In genomic region chr22:45263790-45264269, GRCh38 we compare ENCODE assay signal across 1 cellular context.
TF ChIP-seq lines count a peak whose summit lies in the region.

No MANE protein-coding gene starts in this region.

TF ChIP-seq in HepG2, 621 proteins besides CTCF, POLR2A, EP300 and RAD21 (continued from another document and continues in another):
- TF ChIP-seq, protein P1, sequence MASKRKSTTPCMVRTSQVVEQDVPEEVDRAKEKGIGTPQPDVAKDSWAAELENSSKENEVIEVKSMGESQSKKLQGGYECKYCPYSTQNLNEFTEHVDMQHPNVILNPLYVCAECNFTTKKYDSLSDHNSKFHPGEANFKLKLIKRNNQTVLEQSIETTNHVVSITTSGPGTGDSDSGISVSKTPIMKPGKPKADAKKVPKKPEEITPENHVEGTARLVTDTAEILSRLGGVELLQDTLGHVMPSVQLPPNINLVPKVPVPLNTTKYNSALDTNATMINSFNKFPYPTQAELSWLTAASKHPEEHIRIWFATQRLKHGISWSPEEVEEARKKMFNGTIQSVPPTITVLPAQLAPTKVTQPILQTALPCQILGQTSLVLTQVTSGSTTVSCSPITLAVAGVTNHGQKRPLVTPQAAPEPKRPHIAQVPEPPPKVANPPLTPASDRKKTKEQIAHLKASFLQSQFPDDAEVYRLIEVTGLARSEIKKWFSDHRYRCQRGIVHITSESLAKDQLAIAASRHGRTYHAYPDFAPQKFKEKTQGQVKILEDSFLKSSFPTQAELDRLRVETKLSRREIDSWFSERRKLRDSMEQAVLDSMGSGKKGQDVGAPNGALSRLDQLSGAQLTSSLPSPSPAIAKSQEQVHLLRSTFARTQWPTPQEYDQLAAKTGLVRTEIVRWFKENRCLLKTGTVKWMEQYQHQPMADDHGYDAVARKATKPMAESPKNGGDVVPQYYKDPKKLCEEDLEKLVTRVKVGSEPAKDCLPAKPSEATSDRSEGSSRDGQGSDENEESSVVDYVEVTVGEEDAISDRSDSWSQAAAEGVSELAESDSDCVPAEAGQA (IDR thresholded peaks at IDR 0.05; ENCODE audit: low read depth) = no peak
- TF ChIP-seq, protein P1 (CRISPR knock-in tag; IDR thresholded peaks at IDR 0.05; ENCODE audit: borderline replicate concordance) = no peak
- TF ChIP-seq ATF7-NPFF (CRISPR knock-in tag; IDR thresholded peaks at IDR 0.05; ENCODE audit: low read depth) = peak; percentile 36; the same call in 1 of the 2 replicates
- TF ChIP-seq NFKB2 (CRISPR knock-in tag; IDR thresholded peaks at IDR 0.05; ENCODE audit: borderline replicate concordance) = peak; percentile 86; the same call in 1 of the 2 replicates
- no peak for TF ChIP-seq ZFP1 (CRISPR knock-in tag; IDR thresholded peaks at IDR 0.05)
- TF ChIP-seq SP1 (IDR thresholded peaks at IDR 0.05) = no peak
- TF ChIP-seq SP1 (CRISPR knock-in tag; IDR thresholded peaks at IDR 0.05) = no peak; the same call in 1 of the 2 replicates
- no peak for TF ChIP-seq BRF2 (CRISPR knock-in tag; IDR thresholded peaks at IDR 0.05)
- TF ChIP-seq ZNF30 (CRISPR knock-in tag; IDR thresholded peaks at IDR 0.05) = no peak
- no peak for TF ChIP-seq ZNF234 (CRISPR knock-in tag; conservative IDR thresholded peaks at IDR 0.05)
- no peak for TF ChIP-seq FOXA3 (CRISPR knock-in tag; IDR thresholded peaks at IDR 0.05)
- no peak for TF ChIP-seq ZBTB37 (CRISPR knock-in tag; IDR thresholded peaks at IDR 0.05)
- TF ChIP-seq NR2C2 (CRISPR knock-in tag; IDR thresholded peaks at IDR 0.05; ENCODE audit: borderline replicate concordance) = no peak; the same call in 1 of the 2 replicates
- TF ChIP-seq, protein P2, sequence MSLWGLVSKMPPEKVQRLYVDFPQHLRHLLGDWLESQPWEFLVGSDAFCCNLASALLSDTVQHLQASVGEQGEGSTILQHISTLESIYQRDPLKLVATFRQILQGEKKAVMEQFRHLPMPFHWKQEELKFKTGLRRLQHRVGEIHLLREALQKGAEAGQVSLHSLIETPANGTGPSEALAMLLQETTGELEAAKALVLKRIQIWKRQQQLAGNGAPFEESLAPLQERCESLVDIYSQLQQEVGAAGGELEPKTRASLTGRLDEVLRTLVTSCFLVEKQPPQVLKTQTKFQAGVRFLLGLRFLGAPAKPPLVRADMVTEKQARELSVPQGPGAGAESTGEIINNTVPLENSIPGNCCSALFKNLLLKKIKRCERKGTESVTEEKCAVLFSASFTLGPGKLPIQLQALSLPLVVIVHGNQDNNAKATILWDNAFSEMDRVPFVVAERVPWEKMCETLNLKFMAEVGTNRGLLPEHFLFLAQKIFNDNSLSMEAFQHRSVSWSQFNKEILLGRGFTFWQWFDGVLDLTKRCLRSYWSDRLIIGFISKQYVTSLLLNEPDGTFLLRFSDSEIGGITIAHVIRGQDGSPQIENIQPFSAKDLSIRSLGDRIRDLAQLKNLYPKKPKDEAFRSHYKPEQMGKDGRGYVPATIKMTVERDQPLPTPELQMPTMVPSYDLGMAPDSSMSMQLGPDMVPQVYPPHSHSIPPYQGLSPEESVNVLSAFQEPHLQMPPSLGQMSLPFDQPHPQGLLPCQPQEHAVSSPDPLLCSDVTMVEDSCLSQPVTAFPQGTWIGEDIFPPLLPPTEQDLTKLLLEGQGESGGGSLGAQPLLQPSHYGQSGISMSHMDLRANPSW (CRISPR knock-in tag; IDR thresholded peaks at IDR 0.05; ENCODE audit: borderline replicate concordance) = 0 out of 2 replicates have a peak, but pooled peaks have one; percentile 57
- TF ChIP-seq ZNF484 (CRISPR knock-in tag; IDR thresholded peaks at IDR 0.05; ENCODE audit: borderline replicate concordance, low read depth) = no peak
- TF ChIP-seq, protein P3, sequence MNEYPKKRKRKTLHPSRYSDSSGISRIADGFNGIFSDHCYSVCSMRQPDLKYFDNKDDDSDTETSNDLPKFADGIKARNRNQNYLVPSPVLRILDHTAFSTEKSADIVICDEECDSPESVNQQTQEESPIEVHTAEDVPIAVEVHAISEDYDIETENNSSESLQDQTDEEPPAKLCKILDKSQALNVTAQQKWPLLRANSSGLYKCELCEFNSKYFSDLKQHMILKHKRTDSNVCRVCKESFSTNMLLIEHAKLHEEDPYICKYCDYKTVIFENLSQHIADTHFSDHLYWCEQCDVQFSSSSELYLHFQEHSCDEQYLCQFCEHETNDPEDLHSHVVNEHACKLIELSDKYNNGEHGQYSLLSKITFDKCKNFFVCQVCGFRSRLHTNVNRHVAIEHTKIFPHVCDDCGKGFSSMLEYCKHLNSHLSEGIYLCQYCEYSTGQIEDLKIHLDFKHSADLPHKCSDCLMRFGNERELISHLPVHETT (CRISPR knock-in tag; conservative IDR thresholded peaks at IDR 0.05) = no peak
- peak; percentile 43; the same call in 1 of the 2 replicates for TF ChIP-seq BCL6 (CRISPR knock-in tag; IDR thresholded peaks at IDR 0.05)
- no peak for TF ChIP-seq RFX3 (CRISPR knock-in tag; IDR thresholded peaks at IDR 0.05)
- no peak for TF ChIP-seq ZNF282 (IDR thresholded peaks at IDR 0.05; ENCODE audit: partially characterized antibody)
- TF ChIP-seq ZNF547 (CRISPR knock-in tag; IDR thresholded peaks at IDR 0.05) = peak; percentile 21; the same call in 1 of the 2 replicates
- TF ChIP-seq, protein P4, sequence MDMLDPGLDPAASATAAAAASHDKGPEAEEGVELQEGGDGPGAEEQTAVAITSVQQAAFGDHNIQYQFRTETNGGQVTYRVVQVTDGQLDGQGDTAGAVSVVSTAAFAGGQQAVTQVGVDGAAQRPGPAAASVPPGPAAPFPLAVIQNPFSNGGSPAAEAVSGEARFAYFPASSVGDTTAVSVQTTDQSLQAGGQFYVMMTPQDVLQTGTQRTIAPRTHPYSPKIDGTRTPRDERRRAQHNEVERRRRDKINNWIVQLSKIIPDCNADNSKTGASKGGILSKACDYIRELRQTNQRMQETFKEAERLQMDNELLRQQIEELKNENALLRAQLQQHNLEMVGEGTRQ (IDR thresholded peaks at IDR 0.05; ENCODE audit: low read depth, low read length) = peak; percentile 59
- TF ChIP-seq, protein P4 (CRISPR knock-in tag; IDR thresholded peaks at IDR 0.05; ENCODE audit: borderline replicate concordance) = peak; percentile 71; the same call in 1 of the 2 replicates
- no peak for TF ChIP-seq ZSCAN22 (CRISPR knock-in tag; IDR thresholded peaks at IDR 0.05)
- no peak for TF ChIP-seq NR2F6 (IDR thresholded peaks at IDR 0.05)
- peak; percentile 68 for TF ChIP-seq NR2F6 (CRISPR knock-in tag; IDR thresholded peaks at IDR 0.05)
- TF ChIP-seq CEBPB (IDR thresholded peaks at IDR 0.05; ENCODE audit: borderline replicate concordance, low read depth, low read length) = peak; percentile 59; the same call in 1 of the 2 replicates
- no peak for TF ChIP-seq GLI4 (CRISPR knock-in tag; IDR thresholded peaks at IDR 0.05; ENCODE audit: borderline replicate concordance)
- TF ChIP-seq ZBTB42 (CRISPR knock-in tag; IDR thresholded peaks at IDR 0.05) = no peak
- TF ChIP-seq FOXA1 (IDR thresholded peaks at IDR 0.05) = no peak
- 0 out of 2 replicates have a peak, but pooled peaks have one; percentile 6 for TF ChIP-seq FOXA1 (CRISPR knock-in tag; IDR thresholded peaks at IDR 0.05)
- TF ChIP-seq ZNF329 (CRISPR knock-in tag; IDR thresholded peaks at IDR 0.05; ENCODE audit: low read depth) = peak; percentile 58; the same call in 1 of the 2 replicates
- TF ChIP-seq, protein P5, sequence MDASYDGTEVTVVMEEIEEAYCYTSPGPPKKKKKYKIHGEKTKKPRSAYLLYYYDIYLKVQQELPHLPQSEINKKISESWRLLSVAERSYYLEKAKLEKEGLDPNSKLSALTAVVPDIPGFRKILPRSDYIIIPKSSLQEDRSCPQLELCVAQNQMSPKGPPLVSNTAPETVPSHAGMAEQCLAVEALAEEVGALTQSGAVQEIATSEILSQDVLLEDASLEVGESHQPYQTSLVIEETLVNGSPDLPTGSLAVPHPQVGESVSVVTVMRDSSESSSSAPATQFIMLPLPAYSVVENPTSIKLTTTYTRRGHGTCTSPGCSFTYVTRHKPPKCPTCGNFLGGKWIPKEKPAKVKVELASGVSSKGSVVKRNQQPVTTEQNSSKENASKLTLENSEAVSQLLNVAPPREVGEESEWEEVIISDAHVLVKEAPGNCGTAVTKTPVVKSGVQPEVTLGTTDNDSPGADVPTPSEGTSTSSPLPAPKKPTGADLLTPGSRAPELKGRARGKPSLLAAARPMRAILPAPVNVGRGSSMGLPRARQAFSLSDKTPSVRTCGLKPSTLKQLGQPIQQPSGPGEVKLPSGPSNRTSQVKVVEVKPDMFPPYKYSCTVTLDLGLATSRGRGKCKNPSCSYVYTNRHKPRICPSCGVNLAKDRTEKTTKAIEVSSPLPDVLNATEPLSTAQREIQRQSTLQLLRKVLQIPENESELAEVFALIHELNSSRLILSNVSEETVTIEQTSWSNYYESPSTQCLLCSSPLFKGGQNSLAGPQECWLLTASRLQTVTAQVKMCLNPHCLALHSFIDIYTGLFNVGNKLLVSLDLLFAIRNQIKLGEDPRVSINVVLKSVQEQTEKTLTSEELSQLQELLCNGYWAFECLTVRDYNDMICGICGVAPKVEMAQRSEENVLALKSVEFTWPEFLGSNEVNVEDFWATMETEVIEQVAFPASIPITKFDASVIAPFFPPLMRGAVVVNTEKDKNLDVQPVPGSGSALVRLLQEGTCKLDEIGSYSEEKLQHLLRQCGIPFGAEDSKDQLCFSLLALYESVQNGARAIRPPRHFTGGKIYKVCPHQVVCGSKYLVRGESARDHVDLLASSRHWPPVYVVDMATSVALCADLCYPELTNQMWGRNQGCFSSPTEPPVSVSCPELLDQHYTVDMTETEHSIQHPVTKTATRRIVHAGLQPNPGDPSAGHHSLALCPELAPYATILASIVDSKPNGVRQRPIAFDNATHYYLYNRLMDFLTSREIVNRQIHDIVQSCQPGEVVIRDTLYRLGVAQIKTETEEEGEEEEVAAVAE (CRISPR knock-in tag; IDR thresholded peaks at IDR 0.05; ENCODE audit: borderline replicate concordance) = no peak; the same call in 1 of the 2 replicates
- TF ChIP-seq MIER3 (CRISPR knock-in tag; IDR thresholded peaks at IDR 0.05; ENCODE audit: borderline replicate concordance) = peak; percentile 75; the same call in 1 of the 2 replicates
- TF ChIP-seq, protein P6, sequence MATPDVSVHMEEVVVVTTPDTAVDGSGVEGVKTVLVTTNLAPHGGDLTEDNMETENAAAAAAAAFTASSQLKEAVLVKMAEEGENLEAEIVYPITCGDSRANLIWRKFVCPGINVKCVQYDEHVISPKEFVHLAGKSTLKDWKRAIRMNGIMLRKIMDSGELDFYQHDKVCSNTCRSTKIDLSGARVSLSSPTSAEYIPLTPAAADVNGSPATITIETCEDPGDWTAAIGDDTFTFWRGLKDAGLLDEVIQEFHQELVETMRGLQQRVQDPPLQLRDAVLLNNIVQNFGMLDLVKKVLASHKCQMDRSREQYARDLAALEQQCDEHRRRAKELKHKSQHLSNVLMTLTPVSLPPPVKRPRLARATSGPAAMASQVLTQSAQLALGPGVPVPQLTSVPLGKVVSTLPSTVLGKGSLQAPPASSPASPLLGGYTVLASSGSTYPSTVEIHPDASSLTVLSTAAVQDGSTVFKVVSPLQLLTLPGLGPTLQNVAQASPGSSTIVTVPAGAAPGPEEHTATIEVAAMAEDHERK (CRISPR knock-in tag; IDR thresholded peaks at IDR 0.05; ENCODE audit: low read depth) = no peak
- TF ChIP-seq THAP11 (CRISPR knock-in tag; IDR thresholded peaks at IDR 0.05) = peak; percentile 68
- no peak; the same call in 1 of the 2 replicates for TF ChIP-seq KMT2A (CRISPR knock-in tag; IDR thresholded peaks at IDR 0.05)
- TF ChIP-seq RXRA (CRISPR knock-in tag; IDR thresholded peaks at IDR 0.05) = 0 out of 2 replicates have a peak, but pooled peaks have one; percentile 22
